In the genomic region with DNA sequence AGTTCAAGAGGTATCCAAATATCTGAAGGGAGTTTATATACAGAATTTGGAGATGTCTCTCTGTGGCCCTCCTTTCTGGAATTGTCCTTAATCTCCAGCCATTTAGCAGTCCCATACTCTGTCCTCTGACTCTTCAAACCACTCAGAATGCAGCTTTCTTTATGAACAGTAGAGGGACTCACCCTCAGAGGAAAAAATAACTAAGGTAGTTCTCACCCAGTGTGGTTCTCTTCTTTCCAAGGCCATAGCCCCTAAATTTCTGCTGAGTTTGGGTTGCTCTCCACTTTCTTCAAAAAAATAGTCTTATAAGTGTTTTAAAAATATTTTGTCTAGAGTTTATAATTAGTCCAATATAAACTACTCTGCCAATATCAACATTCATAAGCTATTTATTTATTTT, we compare ENCODE assay signal across 14 cellular contexts.
DNase-seq lines count a peak whose midpoint lies in the region; ATAC-seq, FAIRE-seq and TF ChIP-seq lines count a peak whose summit lies in the region.
"Had no signal": no experiment of that assay in that cellular context is flagged by ENCODE, and none has a peak within 500 bp of the region (broad histone marks: within the 10 kb centered on the region; RNA-seq: fewer than 3 reads in every experiment).

No MANE protein-coding gene starts in this region.

- peak; percentile 40 to 49 for TF ChIP-seq RAD21 in H1 (IDR thresholded peaks at IDR 0.05 in 1 of 2, conservative IDR thresholded peaks at IDR 0.05 in 1 of 2; ENCODE audit: low read depth in 2 of 2, low read length in 2 of 2)

- CTCF ChIA-PET in H1 (lab: Charles Lee; ENCODE audit: partially characterized antibody) = interaction anchor here (0.6 to 2.6 kb wide), 33 partner anchors 8 to 955 kb away, joined by 3 to 30 read pairs (median 3); no protein-coding TSS in a partner anchor

- H3K27me3 ChIP-seq in H1 (replicated peaks in 1 of 4; ENCODE audit: control insufficient read depth in 3 of 4, extremely low read depth in 1 of 4, insufficient read depth in 3 of 4, low read length in 3 of 4) = no peaks in the 10 kb centered on the region; a peak in 1 of 7 replicates
- H3K27me3 ChIP-seq: adrenal gland had no signal

- H3K27ac Mint-ChIP-seq in neural crest cell (ENCODE audit: unreplicated experiment) = no peak overlapping the region
- H3K27ac Mint-ChIP-seq: effector memory CD8-positive, alpha-beta T cell had no signal

- no peaks in the 10 kb centered on the region for H3K23me2 ChIP-seq in H1 (ENCODE audit: low read depth, low read length)

- peaks cover 2% of the 10 kb centered on the region for H3K36me3 Mint-ChIP-seq in neural crest cell (ENCODE audit: low read depth)

- no peak overlapping the region for H2BK12ac ChIP-seq in H1 (ENCODE audit: low read depth, low read length)

- H2BK5ac ChIP-seq in H1 (ENCODE audit: low read depth, low read length) = no peak overlapping the region

- no peak overlapping the region for H4K91ac ChIP-seq in H1 (replicated peaks; ENCODE audit: insufficient read length, low read length)

- no peak overlapping the region for H2BK15ac ChIP-seq in H1 (ENCODE audit: low read length)

- H2BK120ac ChIP-seq in H1 (replicated peaks; ENCODE audit: low read depth, low read length) = no peak overlapping the region

- 0 out of 3 replicates have a peak, but pooled peaks have one; percentile 14 for TF ChIP-seq CTCF in GM12872 (IDR thresholded peaks at IDR 0.05; ENCODE audit: insufficient read depth, low read depth, low read length)
- TF ChIP-seq CTCF in H1 (IDR thresholded peaks at IDR 0.05; ENCODE audit: control extremely low read depth in 1 of 3, insufficient read depth in 1 of 3, low read depth in 1 of 3, low read length in 3 of 3) = peak in 2 of 3 experiments; percentile 17 to 41; a peak in 2 of 4 replicates
- peak; percentile 55 for TF ChIP-seq CTCF in neural crest cell (conservative IDR thresholded peaks at IDR 0.05)

- H4K20me1 ChIP-seq in H1 (replicated peaks in 1 of 2; ENCODE audit: control insufficient read depth in 1 of 2, insufficient read depth in 2 of 2, low read length in 2 of 2) = no peaks in the 10 kb centered on the region

- H3K27ac ChIP-seq in H1 (ENCODE audit: low read depth, low read length) (no peak overlapping the region), substantia nigra (ENCODE audit: low read depth, low read length, poor library complexity, severe bottlenecking) (no peak overlapping the region)
- H3K27ac ChIP-seq: adrenal gland had no signal

- no peaks in the 10 kb centered on the region for H3K79me1 ChIP-seq in H1 (ENCODE audit: low read depth, low read length)

- no peaks in the 10 kb centered on the region for H3K79me2 ChIP-seq in H1 (ENCODE audit: control insufficient read depth in 1 of 2, insufficient read depth in 2 of 2, low read length in 2 of 2)

- H3K4me1 ChIP-seq in H1 (replicated peaks in 1 of 4; ENCODE audit: control insufficient read depth in 3 of 4, insufficient read depth in 4 of 4, low read length in 3 of 4) = peaks cover 0 to 5% (median under 1%) of the 10 kb centered on the region in 4 experiments; a peak in 3 of 7 replicates
- H3K4me1 ChIP-seq: adrenal gland had no signal

- H4K8ac ChIP-seq in H1 (ENCODE audit: extremely low read depth, insufficient read depth, low read length) = no peak overlapping the region

- POLR2A ChIA-PET in H1 (lab: Charles Lee; ENCODE audit: partially characterized antibody) = interaction anchor here (1.3 kb wide), 1 partner anchor 15 kb away, joined by 3 read pairs; no protein-coding TSS in a partner anchor

- H3K4ac ChIP-seq in H1 (replicated peaks; ENCODE audit: insufficient read length, low read depth, low read length) = no peak overlapping the region

- no peak overlapping the region for H3K4me2 ChIP-seq in H1 (ENCODE audit: insufficient read depth in 1 of 2, low read depth in 2 of 2, low read length in 2 of 2)

- ATAC-seq in HG02885 (IDR thresholded peaks at IDR 0.05; ENCODE audit: poor library complexity, unreplicated experiment) = no peak
- ATAC-seq: effector memory CD8-positive, alpha-beta T cell; stimulated activated naive CD8-positive, alpha-beta T cell treated with anti-CD3 and anti-CD28 coated beads, Interleukin-15, Interleukin-2, amounts not matched to agents 100 U/mL and 50 U/mL, for 24 hours had no signal

- H3K23ac ChIP-seq in H1 (ENCODE audit: insufficient read length) = no peak overlapping the region

- H3K14ac ChIP-seq in H1 (ENCODE audit: insufficient read length) = no peak overlapping the region

- H3K36me3 ChIP-seq in H1 (ENCODE audit: control insufficient read depth in 2 of 4, insufficient read depth in 4 of 4, low read length in 3 of 4) = no peaks in the 10 kb centered on the region
- H3K36me3 ChIP-seq: adrenal gland had no signal

- TF ChIP-seq EP300 in H1 (IDR thresholded peaks at IDR 0.05; ENCODE audit: borderline replicate concordance in 1 of 2, low read depth in 2 of 2, low read length in 2 of 2) = no peak

- no peaks in the 10 kb centered on the region for H3K4me1 Mint-ChIP-seq in neural crest cell

- peaks cover 19% of the 10 kb centered on the region for H3K27me3 Mint-ChIP-seq in neural crest cell (ENCODE audit: low read depth)

- H3K4me3 Mint-ChIP-seq in neural crest cell = no peak overlapping the region
- H3K4me3 Mint-ChIP-seq: effector memory CD8-positive, alpha-beta T cell had no signal

- no peak overlapping the region for H4K5ac ChIP-seq in H1 (ENCODE audit: insufficient read length, low read depth, low read length)

- H3K9me3 Mint-ChIP-seq in neural crest cell = peaks cover 4% of the 10 kb centered on the region

- DNase-seq in NCI-H2227 treated with DMSO at 0.1 percent for 48 hours (lab: John Stamatoyannopoulos, UW) (peak; percentile 42), H1 (ENCODE audit: low read depth in 1 of 2, low spot score in 2 of 2) (no peak), neural crest cell (ENCODE audit: low read depth, low spot score) (no peak), substantia nigra (lab: John Stamatoyannopoulos, UW) (no peak), inferior parietal cortex (ENCODE audit: extremely low spot score) (no peak), NCI-H2107 (lab: John Stamatoyannopoulos, UW) (no peak)
- DNase-seq: adrenal gland; DMS 273 treated with DMSO at 0.1 percent for 48 hours; effector memory CD8-positive, alpha-beta T cell; NCI-H748 treated with DMSO at 0.1 percent for 48 hours; stimulated activated naive CD8-positive, alpha-beta T cell treated with anti-CD3 and anti-CD28 coated beads, Interleukin-15, Interleukin-2, amounts not matched to agents 100 U/mL and 50 U/mL, for 24 hours; T-helper 9 cell had no signal

- H3K4me3 ChIP-seq in H1 (ENCODE audit: extremely low read depth in 1 of 4, insufficient read depth in 2 of 4, low read depth in 3 of 4, low read length in 4 of 4) = no peak overlapping the region
- H3K4me3 ChIP-seq: adrenal gland had no signal

- FAIRE-seq in H1 (lab: Jason Lieb, UNC) = no peak

- H2BK20ac ChIP-seq in H1 (ENCODE audit: low read length) = no peak overlapping the region

- no peak overlapping the region for H2AFZ ChIP-seq in H1 (ENCODE audit: low read length)

- no peak for TF ChIP-seq POLR2A in H1 (IDR thresholded peaks at IDR 0.05; ENCODE audit: control extremely low read depth in 1 of 2, low read depth in 2 of 2, low read length in 2 of 2)

- peaks cover 0 to 2% of the 10 kb centered on the region in 2 experiments; a peak in 1 of 4 replicates for H3K9me3 ChIP-seq in H1 (ENCODE audit: insufficient read depth in 2 of 2, low read depth in 1 of 2, low read length in 1 of 2)
- H3K9me3 ChIP-seq: adrenal gland had no signal

- no peak overlapping the region for H3K56ac ChIP-seq in H1 (replicated peaks; ENCODE audit: insufficient read length, low read depth, low read length)

- H3K18ac ChIP-seq in H1 (ENCODE audit: extremely low read depth, low read length) = no peak overlapping the region

- no peak overlapping the region for H2AK5ac ChIP-seq in H1 (ENCODE audit: low read depth, low read length)

- H3K9ac ChIP-seq in H1 (replicated peaks in 1 of 4; ENCODE audit: extremely low read depth in 1 of 4, low read depth in 3 of 4, low read length in 3 of 4) = no peak overlapping the region

TF ChIP-seq in H1, 55 proteins besides CTCF, POLR2A, EP300 and RAD21:
- TF ChIP-seq PHF8 (conservative IDR thresholded peaks at IDR 0.05; ENCODE audit: low read depth, low read length) (no peak), CEBPB (IDR thresholded peaks at IDR 0.05; ENCODE audit: low read depth, low read length) (no peak), TAF1 (IDR thresholded peaks at IDR 0.05; ENCODE audit: low read depth, low read length) (no peak), CHD2 (IDR thresholded peaks at IDR 0.05; ENCODE audit: low read length) (no peak), TAF7 (optimal IDR thresholded peaks at IDR 0.05; ENCODE audit: borderline replicate concordance, low read depth, low read length) (no peak), EGR1 (IDR thresholded peaks at IDR 0.05; ENCODE audit: borderline replicate concordance, low read depth, low read length) (no peak), SP2 (IDR thresholded peaks at IDR 0.05; ENCODE audit: low read length) (no peak), JUND (IDR thresholded peaks at IDR 0.05; ENCODE audit: low read length) (no peak), HDAC2 (IDR thresholded peaks at IDR 0.05; ENCODE audit: borderline replicate concordance in 1 of 2, low read depth in 2 of 2, low read length in 2 of 2) (no peak), POU5F1 (IDR thresholded peaks at IDR 0.05; ENCODE audit: low read depth, low read length) (no peak), ZNF274 (IDR thresholded peaks at IDR 0.05; ENCODE audit: borderline replicate concordance, extremely low read depth, low read length) (no peak), ASH2L (IDR thresholded peaks at IDR 0.05; ENCODE audit: low read length) (no peak)
- TF ChIP-seq, protein P1, sequence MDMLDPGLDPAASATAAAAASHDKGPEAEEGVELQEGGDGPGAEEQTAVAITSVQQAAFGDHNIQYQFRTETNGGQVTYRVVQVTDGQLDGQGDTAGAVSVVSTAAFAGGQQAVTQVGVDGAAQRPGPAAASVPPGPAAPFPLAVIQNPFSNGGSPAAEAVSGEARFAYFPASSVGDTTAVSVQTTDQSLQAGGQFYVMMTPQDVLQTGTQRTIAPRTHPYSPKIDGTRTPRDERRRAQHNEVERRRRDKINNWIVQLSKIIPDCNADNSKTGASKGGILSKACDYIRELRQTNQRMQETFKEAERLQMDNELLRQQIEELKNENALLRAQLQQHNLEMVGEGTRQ (IDR thresholded peaks at IDR 0.05; ENCODE audit: low read length) = no peak
